In genomic region chr17:48052956-48053757, GRCh38 we compare ENCODE assay signal across 8 cellular contexts. TPM values are rescaled to one million over a fixed set of nuclear protein-coding genes. Genes with fewer than 3 reads are reported as not detected.
DNase-seq lines count a peak whose midpoint lies in the region; ATAC-seq and TF ChIP-seq lines count a peak whose summit lies in the region.

No MANE protein-coding gene starts in this region.

- POLR2A ChIA-PET in PC-9 (lab: Charles Lee; ENCODE audit: unreplicated experiment): no interaction called here

- no peak for TF ChIP-seq POLR2A in tibial nerve (IDR thresholded peaks at IDR 0.05)

- peaks cover 66% of the 10 kb centered on the region for H3K79me2 ChIP-seq in PC-9 (ENCODE audit: low read depth)

- H3K4me3 ChIP-seq in PC-9: no peak overlapping the region
- H3K4me3 ChIP-seq in coronary artery: peak overlapping the region; percentile 77
- peak overlapping the region; percentile 27 to 85 (median 33) for H3K4me3 ChIP-seq in tibial nerve

- H3K27me3 ChIP-seq in PC-9 (ENCODE audit: insufficient read depth, low read depth) (no peaks in the 10 kb centered on the region), tibial nerve (no peaks in the 10 kb centered on the region)

- peak; percentile 18 for DNase-seq in SIG-M5 treated with dmso at 0.1 percent for 504 hours (lab: John Stamatoyannopoulos, UW; ENCODE audit: unreplicated experiment)
- DNase-seq in SIG-M5 (lab: John Stamatoyannopoulos, UW): no peak
- peak in 1 of 2 experiments; percentile 12 for DNase-seq in PC-9
- no peak for DNase-seq in coronary artery (ENCODE audit: low spot score)
- DNase-seq in medulla oblongata (ENCODE audit: extremely low spot score): peak; percentile 88
- DNase-seq in tibial nerve (ENCODE audit: low spot score in 2 of 2): peak; percentile 78 to 80
- no peak for DNase-seq in NOMO-1 treated with dmso at 0.1 percent for 144 hours (lab: John Stamatoyannopoulos, UW; ENCODE audit: unreplicated experiment)

- no peak overlapping the region for H2AFZ ChIP-seq in PC-9

- no peaks in the 10 kb centered on the region for H3K9me3 ChIP-seq in PC-9 (ENCODE audit: insufficient read depth, low read depth)
- H3K9me3 ChIP-seq in tibial nerve: no peaks in the 10 kb centered on the region

- TF ChIP-seq CTCF in PC-9 (conservative IDR thresholded peaks at IDR 0.05) (no peak), coronary artery (IDR thresholded peaks at IDR 0.05) (no peak), tibial nerve (IDR thresholded peaks at IDR 0.05) (peak in 1 of 5 experiments; percentile 24)

- H3K27ac ChIP-seq in PC-9: peak overlapping the region; percentile 13; the same call in 1 of the 2 replicates
- H3K27ac ChIP-seq in coronary artery: peak overlapping the region; percentile 97
- peak overlapping the region; percentile 93 to 97 (median 96) for H3K27ac ChIP-seq in tibial nerve

- intact Hi-C loops in PC-9 (cut with micrococcal nuclease; ENCODE audit: unreplicated experiment): no loop called here

- peak overlapping the region; percentile 87; the same call in 1 of the 2 replicates for H3K4me2 ChIP-seq in PC-9

- H3F3A ChIP-seq in PC-9 (ENCODE audit: insufficient read depth, low read depth): peaks cover 20% of the 10 kb centered on the region

- CTCF ChIA-PET in PC-9 (lab: Charles Lee): no interaction called here

- no peaks in the 10 kb centered on the region for H4K20me1 ChIP-seq in PC-9 (ENCODE audit: insufficient read depth)

- 10 to 12% methylated on average over 5 of the region's 5 CpGs for WGBS in tibial nerve, 2 donors

- no peak for ATAC-seq in GM21423 (IDR thresholded peaks at IDR 0.05; ENCODE audit: unreplicated experiment)

- BruUV-seq in PC-9 (replicated peaks; lab: Mats Ljungman, UMichigan): no TSS peak

- H3K36me3 ChIP-seq in PC-9 (ENCODE audit: low read depth): peaks cover 37% of the 10 kb centered on the region
- H3K36me3 ChIP-seq in tibial nerve: peaks cover 3 to 48% (median 11%) of the 10 kb centered on the region in 3 donors

- TF ChIP-seq EP300 in tibial nerve (IDR thresholded peaks at IDR 0.05): peak; percentile 55 to 90

- H3K9me2 ChIP-seq in PC-9 (ENCODE audit: insufficient read depth): no peaks in the 10 kb centered on the region

- H3K4me1 ChIP-seq in PC-9 (replicated peaks; ENCODE audit: insufficient read depth) (peaks cover 58% of the 10 kb centered on the region), tibial nerve (peaks cover 0 to 78% (median 65%) of the 10 kb centered on the region in 4 donors)

RNA-seq across cellular contexts. Expression of gene NFE2L1, which starts 5.0 kb away (rescaled TPM):
- total RNA-seq in PC-9 (2021) (85.5 and 91.7 TPM in 2 replicates), tibial nerve (100 to 1,000 TPM; 216 to 327 (median 255) TPM)

RNA-seq across cellular contexts. Expression of gene COPZ2, which starts 15.6 kb away (rescaled TPM):
- total RNA-seq in PC-9 (2021): 2.6 and 2.7 TPM in 2 replicates
- 10 to 100 TPM; 40.5 to 73.9 (median 62.2) TPM for total RNA-seq in tibial nerve

RNA-seq across cellular contexts. Expression of gene CBX1, which starts 48.1 kb away (rescaled TPM):
- total RNA-seq in PC-9 (2021) (73.6 and 93.9 TPM in 2 replicates), tibial nerve (10 to 100 TPM; 24.0 to 59.0 (median 28.9) TPM)

RNA-seq across cellular contexts. Expression of gene SNX11, which starts 54.4 kb away (rescaled TPM):
- total RNA-seq in PC-9 (2021): 16.0 and 17.0 TPM in 2 replicates
- 10 to 100 TPM; 10.0 to 17.2 (median 16.2) TPM for total RNA-seq in tibial nerve

Comparison
In these comparisons a context has a peak if more than half of its experiments do, and no peak if none do; other contexts are left out.
1. DNase-seq: peak in SIG-M5 treated with dmso at 0.1 percent for 504 hours (single experiment), medulla oblongata (single experiment) and tibial nerve (2 of 2); none in SIG-M5 (single experiment), coronary artery (single experiment) and NOMO-1 treated with dmso at 0.1 percent for 144 hours (single experiment).
2. H3K27ac ChIP-seq: peak in every context shown above with its lines; median percentile 97 in coronary artery; 96 in tibial nerve; 13 in PC-9.
3. RNA of gene COPZ2, which starts 15.6 kb away (total RNA-seq): 40.5 to 73.9 TPM in tibial nerve; 2.6 to 2.7 TPM in PC-9; every median in the first group is over 10 times any median in the second.